ENCODE assay signal across 10 cellular contexts in the genomic region with DNA sequence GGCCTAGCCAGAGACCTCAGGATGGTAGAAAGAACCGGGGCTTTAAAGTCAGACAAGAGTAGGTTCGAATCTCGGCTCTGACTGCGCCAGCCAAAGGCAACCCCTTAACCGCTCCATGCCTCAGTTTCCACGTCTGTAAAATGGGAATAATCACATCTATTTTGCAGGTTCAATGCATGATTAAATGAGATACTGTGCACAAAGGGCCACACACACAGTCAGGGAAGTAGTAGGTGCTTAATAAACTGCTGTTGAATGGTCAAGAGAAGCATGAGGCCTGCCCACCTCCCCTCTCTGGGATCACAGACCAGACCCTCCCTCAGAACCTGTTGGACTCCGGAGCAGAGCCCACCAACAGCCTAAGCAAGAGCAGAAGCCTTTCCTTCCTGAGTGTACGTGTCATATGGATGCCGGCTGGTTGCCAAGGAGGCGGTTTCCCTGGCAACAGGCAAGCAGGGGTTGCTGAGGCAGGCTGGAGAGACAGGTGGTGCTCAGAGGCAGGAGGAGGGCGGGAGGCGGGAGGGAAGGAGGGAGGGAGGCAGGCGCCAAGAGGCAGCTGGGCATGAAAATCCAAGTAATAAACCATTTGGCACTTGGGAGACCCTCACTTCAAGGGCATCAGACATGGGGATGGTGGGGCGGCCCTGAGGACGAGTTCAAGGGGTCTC. TPM values are rescaled to one million over a fixed set of nuclear protein-coding genes. Genes with fewer than 3 reads are reported as not detected.
DNase-seq lines count a peak whose midpoint lies in the region; ATAC-seq, FAIRE-seq and TF ChIP-seq lines count a peak whose summit lies in the region.
"Had no signal": no experiment of that assay in that cellular context is flagged by ENCODE, and none has a peak within 500 bp of the region (broad histone marks: within the 10 kb centered on the region; RNA-seq: fewer than 3 reads in every experiment).

No MANE protein-coding gene starts in this region.

- no peaks in the 10 kb centered on the region for H3K79me2 ChIP-seq in GM12878 (ENCODE audit: control insufficient read depth, insufficient read depth, low read length)

- TF ChIP-seq CTCF in GM12878 (IDR thresholded peaks at IDR 0.05 in 2 of 3, conservative IDR thresholded peaks at IDR 0.05 in 1 of 3; ENCODE audit: control insufficient read depth in 2 of 3, extremely low read depth in 1 of 3, insufficient read depth in 1 of 3, low read depth in 3 of 3, low read length in 3 of 3) (no peak), ovary (IDR thresholded peaks at IDR 0.05) (no peak)

- POLR2A ChIA-PET in GM12878 (lab: Charles Lee): no interaction called here

- no peaks in the 10 kb centered on the region; a peak in 1 of 4 replicates for H3K27me3 ChIP-seq in GM12878 (replicated peaks in 1 of 2; ENCODE audit: control insufficient read depth in 2 of 2, insufficient read depth in 2 of 2, low read length in 1 of 2)
- H3K27me3 ChIP-seq in ovary: no peaks in the 10 kb centered on the region

- intact Hi-C loops in GM12878 (cut with micrococcal nuclease; ENCODE audit: unreplicated experiment) (no loop called here), ovary (cut with DNase I) (no loop called here)

- FAIRE-seq in GM12878 (lab: Jason Lieb, UNC): no peak
- FAIRE-seq: endometrium, kidney had no signal

- H3K4me2 ChIP-seq in GM12878 (ENCODE audit: control insufficient read depth, insufficient read depth): no peak overlapping the region

- ATAC-seq in GM12878 (no peak), GM18870 (IDR thresholded peaks at IDR 0.05; ENCODE audit: unreplicated experiment) (no peak), GM18498 (IDR thresholded peaks at IDR 0.05; ENCODE audit: unreplicated experiment) (no peak)
- ATAC-seq: activated T-cell treated with anti-CD3 and anti-CD28 coated beads, Interleukin-2, amount 50 U/mL, for 4 hours had no signal

- H3K9me3 ChIP-seq in GM12878 (replicated peaks; ENCODE audit: control insufficient read depth, insufficient read depth, low read length) (no peaks in the 10 kb centered on the region), ovary (no peaks in the 10 kb centered on the region)

- in situ Hi-C loops in GM12878 (cut with MboI): no loop called here

- 40% methylated on average over 12 of the region's 15 CpGs for WGBS in GM12878 (ENCODE audit: insufficient coverage, insufficient replicate concordance, low lambda C conversion rate, missing lambda C conversion rate)
- WGBS in ovary, 3 donors: 74 to 83% (median 75%) methylated on average over 15 of the region's 15 CpGs

- TF ChIP-seq EP300 in GM12878 (IDR thresholded peaks at IDR 0.05; ENCODE audit: borderline replicate concordance in 1 of 2, control insufficient read depth in 1 of 2, low read depth in 2 of 2, low read length in 2 of 2): no peak
- TF ChIP-seq EP300 in ovary (IDR thresholded peaks at IDR 0.05): no peak

- SMC1A ChIA-PET in GM12878 (lab: Charles Lee; ENCODE audit: uncharacterized antibody, unreplicated experiment): no interaction called here

- no peak overlapping the region for H3K4me3 ChIP-seq in GM12878
- H3K4me3 ChIP-seq in ovary: no peak overlapping the region

- no peaks in the 10 kb centered on the region for H3K36me3 ChIP-seq in GM12878 (ENCODE audit: control insufficient read depth in 2 of 2, insufficient read depth in 2 of 2, low read length in 1 of 2)
- no peaks in the 10 kb centered on the region for H3K36me3 ChIP-seq in ovary

- no TSS peak for BruUV-seq in GM12878 (replicated peaks; lab: Mats Ljungman, UMichigan)

- no peak for TF ChIP-seq RAD21 in GM12878 (IDR thresholded peaks at IDR 0.05; ENCODE audit: insufficient read depth, low read depth, low read length)

- no peak overlapping the region for H3K9ac ChIP-seq in GM12878 (ENCODE audit: control insufficient read depth, insufficient read depth, low read length)

- H3K4me1 ChIP-seq in GM12878 (ENCODE audit: control insufficient read depth, insufficient read depth, low read length) (no peaks in the 10 kb centered on the region), ovary (ENCODE audit: insufficient read depth) (no peaks in the 10 kb centered on the region)

- peak; percentile 17 for DNase-seq in HT-29 (ENCODE audit: low spot score)
- DNase-seq in NCI-H2171 treated with DMSO at 0.1 percent for 48 hours (lab: John Stamatoyannopoulos, UW): peak; percentile 98
- no peak for DNase-seq in GM12878 (ENCODE audit: low read depth, low spot score)
- peak; percentile 67 for DNase-seq in occipital lobe (lab: John Stamatoyannopoulos, UW)
- no peak for DNase-seq in ovary
- DNase-seq: activated T-cell treated with anti-CD3 and anti-CD28 coated beads, Interleukin-2, amount 50 U/mL, for 4 hours; kidney had no signal

- no peaks in the 10 kb centered on the region; the same call in 1 of the 2 replicates for H4K20me1 ChIP-seq in GM12878 (ENCODE audit: control insufficient read depth, insufficient read depth)

- TF ChIP-seq POLR2A in GM12878 (IDR thresholded peaks at IDR 0.05; ENCODE audit: low read depth, low read length): no peak
- TF ChIP-seq POLR2A in ovary (IDR thresholded peaks at IDR 0.05): no peak

- no peak overlapping the region for H3K27ac ChIP-seq in GM12878 (ENCODE audit: control insufficient read depth, insufficient read depth)
- no peak overlapping the region for H3K27ac ChIP-seq in ovary

- H2AFZ ChIP-seq in GM12878 (ENCODE audit: control insufficient read depth, low read depth, low read length): no peak overlapping the region

- CTCF ChIA-PET in GM12878 (lab: Yijun Ruan, JAX): no interaction called here

- RAD21 ChIA-PET in GM12878 (lab: Charles Lee; ENCODE audit: unreplicated experiment): no interaction called here

TF ChIP-seq in GM12878, 131 proteins besides CTCF, POLR2A, EP300 and RAD21:
- TF ChIP-seq, protein P1, sequence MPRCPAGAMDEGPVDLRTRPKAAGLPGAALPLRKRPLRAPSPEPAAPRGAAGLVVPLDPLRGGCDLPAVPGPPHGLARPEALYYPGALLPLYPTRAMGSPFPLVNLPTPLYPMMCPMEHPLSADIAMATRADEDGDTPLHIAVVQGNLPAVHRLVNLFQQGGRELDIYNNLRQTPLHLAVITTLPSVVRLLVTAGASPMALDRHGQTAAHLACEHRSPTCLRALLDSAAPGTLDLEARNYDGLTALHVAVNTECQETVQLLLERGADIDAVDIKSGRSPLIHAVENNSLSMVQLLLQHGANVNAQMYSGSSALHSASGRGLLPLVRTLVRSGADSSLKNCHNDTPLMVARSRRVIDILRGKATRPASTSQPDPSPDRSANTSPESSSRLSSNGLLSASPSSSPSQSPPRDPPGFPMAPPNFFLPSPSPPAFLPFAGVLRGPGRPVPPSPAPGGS (IDR thresholded peaks at IDR 0.05; ENCODE audit: borderline replicate concordance, insufficient read depth, low read depth, low read length, poor library complexity, severe bottlenecking): no peak
- no peak for TF ChIP-seq USF2 (IDR thresholded peaks at IDR 0.05; ENCODE audit: borderline replicate concordance, low read depth, low read length)
- no peak for TF ChIP-seq HDAC2 (IDR thresholded peaks at IDR 0.05)
- TF ChIP-seq BMI1 (IDR thresholded peaks at IDR 0.05; ENCODE audit: borderline replicate concordance): peak; percentile 26; the same call in 1 of the 2 replicates
- TF ChIP-seq IRF5 (IDR thresholded peaks at IDR 0.05; ENCODE audit: borderline replicate concordance): no peak
- TF ChIP-seq PAX8 (IDR thresholded peaks at IDR 0.05): no peak

RNA-seq across cellular contexts. Expression of gene NFAM1, which starts 43.9 kb away (rescaled TPM):
- total RNA-seq in HT-29 (2014; rRNA removed; shearing (Covaris generic)): not detected in 2 replicates
- total RNA-seq in GM12878 (2013; cell fraction: nucleolus; rRNA removed): 9.2 and 10.3 TPM in 2 replicates
- 0.16 and 0.34 TPM in 2 replicates for total RNA-seq in GM12878 (2014; rRNA removed)
- 0.13 and 0.32 TPM in 2 replicates for total RNA-seq in GM12878 (2014; rRNA removed; fragmentation: Illumina TruSeq; extraction: Trizol)
- total RNA-seq in GM12878 (2021): 0.29 and 0.36 TPM in 2 replicates
- 0.22 TPM for polyA plus RNA-seq in GM12878 (2011; ENCODE audit: low read depth)
- polyA plus RNA-seq in GM12878 (2011; rRNA removed): 0.84 and 1.3 TPM in 2 replicates
- polyA plus RNA-seq in GM12878 (2011; cell fraction: cytosol; rRNA removed): 1.8 and 1.9 TPM in 2 replicates
- 2.5 and 2.6 TPM in 2 replicates for polyA plus RNA-seq in GM12878 (2011; cell fraction: nucleus; rRNA removed)
- polyA plus RNA-seq in GM12878 (2012): 0.69 and 0.70 TPM in 2 replicates
- 0.13 and 0.24 TPM in 2 replicates for polyA plus RNA-seq in GM12878 (2014; fragmentation: Illumina TruSeq; extraction: Trizol)
- not detected for polyA plus RNA-seq in GM12878 (2014; fragmentation: Nextera tagmentation; extraction: Ambion mirVana)
- polyA plus RNA-seq in GM12878 (2014; rRNA removed): 0.10 and 0.15 TPM in 2 replicates
- polyA plus RNA-seq in GM12878 (2016; fragmentation: Nextera tagmentation; extraction: Ambion mirVana): under 1 TPM in 1 of 2 experiments, not detected in 1; 0.20 TPM
- polyA minus RNA-seq in GM12878 (2011; rRNA and poly(A)+ RNA removed): 2.0 and 2.9 TPM in 2 replicates
- polyA minus RNA-seq in GM12878 (2011; cell fraction: cytosol; rRNA and poly(A)+ RNA removed): 0.73 and 3.9 TPM in 2 replicates
- 0.96 and 0.97 TPM in 2 replicates for polyA minus RNA-seq in GM12878 (2011; cell fraction: nucleus; rRNA and poly(A)+ RNA removed)
- 0.62 TPM for total RNA-seq in occipital lobe
- 1 to 10 TPM in 3 of 7 donors, under 1 TPM in 4; 0.36 to 3.5 (median 0.91) TPM for total RNA-seq in ovary
- polyA plus RNA-seq in ovary: 1 to 10 TPM in 1 of 2 donors, under 1 TPM in 1; 0.42 to 1.5 TPM

Comparison
In these comparisons a context has a peak if more than half of its experiments do, and no peak if none do; other contexts are left out.
1. DNase-seq: peak in HT-29 (single experiment), NCI-H2171 treated with DMSO at 0.1 percent for 48 hours (single experiment) and occipital lobe (single experiment); none in GM12878 (single experiment) and ovary (0 of 5).